ENCODE assay signal across 1 cellular context in the genomic region with DNA sequence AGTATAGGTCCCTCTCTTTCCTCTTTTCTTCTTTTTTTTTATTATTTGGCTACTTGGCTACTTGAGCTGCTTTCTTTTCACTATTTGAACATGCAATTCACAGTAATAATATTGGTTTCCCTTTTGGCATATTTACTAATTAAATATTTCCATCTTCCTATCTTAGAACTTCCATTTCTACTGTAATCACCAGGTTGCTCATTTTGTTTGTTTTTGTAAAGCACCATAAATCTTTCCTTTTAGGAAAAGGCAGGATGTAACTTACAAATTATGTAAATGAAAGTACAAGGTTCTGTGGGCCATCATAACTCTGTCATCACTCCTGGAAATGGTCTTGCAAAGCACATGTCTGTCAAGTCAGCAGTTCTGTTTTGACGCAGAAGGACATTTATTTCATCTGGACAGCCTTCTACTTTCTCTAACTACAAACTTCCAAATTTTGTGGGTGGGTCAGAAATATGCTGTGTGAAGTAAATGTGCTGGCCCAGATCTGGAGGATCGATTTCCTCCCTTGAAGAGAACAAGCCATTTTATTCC.
TF ChIP-seq lines count a peak whose summit lies in the region.

No MANE protein-coding gene starts in this region.

TF ChIP-seq in H1, 55 proteins besides CTCF, POLR2A, EP300 and RAD21:
- TF ChIP-seq CHD2 (IDR thresholded peaks at IDR 0.05; ENCODE audit: low read length): no peak
- TF ChIP-seq ZNF274 (IDR thresholded peaks at IDR 0.05; ENCODE audit: borderline replicate concordance, extremely low read depth, low read length): no peak
- TF ChIP-seq MAFK (IDR thresholded peaks at IDR 0.05; ENCODE audit: low read depth, low read length): no peak
- no peak for TF ChIP-seq BCL11A (IDR thresholded peaks at IDR 0.05; ENCODE audit: low read depth in 2 of 2, low read length in 2 of 2)
- TF ChIP-seq JUN (IDR thresholded peaks at IDR 0.05; ENCODE audit: low read depth, low read length): no peak
- TF ChIP-seq, protein P1, sequence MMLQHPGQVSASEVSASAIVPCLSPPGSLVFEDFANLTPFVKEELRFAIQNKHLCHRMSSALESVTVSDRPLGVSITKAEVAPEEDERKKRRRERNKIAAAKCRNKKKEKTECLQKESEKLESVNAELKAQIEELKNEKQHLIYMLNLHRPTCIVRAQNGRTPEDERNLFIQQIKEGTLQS (IDR thresholded peaks at IDR 0.05; ENCODE audit: insufficient read depth, low read depth, low read length): no peak
- no peak for TF ChIP-seq TAF7 (optimal IDR thresholded peaks at IDR 0.05; ENCODE audit: borderline replicate concordance, low read depth, low read length)
- TF ChIP-seq, protein P2, sequence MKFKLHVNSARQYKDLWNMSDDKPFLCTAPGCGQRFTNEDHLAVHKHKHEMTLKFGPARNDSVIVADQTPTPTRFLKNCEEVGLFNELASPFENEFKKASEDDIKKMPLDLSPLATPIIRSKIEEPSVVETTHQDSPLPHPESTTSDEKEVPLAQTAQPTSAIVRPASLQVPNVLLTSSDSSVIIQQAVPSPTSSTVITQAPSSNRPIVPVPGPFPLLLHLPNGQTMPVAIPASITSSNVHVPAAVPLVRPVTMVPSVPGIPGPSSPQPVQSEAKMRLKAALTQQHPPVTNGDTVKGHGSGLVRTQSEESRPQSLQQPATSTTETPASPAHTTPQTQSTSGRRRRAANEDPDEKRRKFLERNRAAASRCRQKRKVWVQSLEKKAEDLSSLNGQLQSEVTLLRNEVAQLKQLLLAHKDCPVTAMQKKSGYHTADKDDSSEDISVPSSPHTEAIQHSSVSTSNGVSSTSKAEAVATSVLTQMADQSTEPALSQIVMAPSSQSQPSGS (IDR thresholded peaks at IDR 0.05; ENCODE audit: low read length): no peak
- no peak for TF ChIP-seq YY1 (IDR thresholded peaks at IDR 0.05; ENCODE audit: low read depth, low read length)
- no peak for TF ChIP-seq TEAD4 (IDR thresholded peaks at IDR 0.05; ENCODE audit: low read depth, low read length)
- TF ChIP-seq SAP30 (IDR thresholded peaks at IDR 0.05; ENCODE audit: insufficient read depth, insufficient replicate concordance, low read length): no peak
- no peak for TF ChIP-seq POU5F1 (IDR thresholded peaks at IDR 0.05; ENCODE audit: low read depth, low read length)
- TF ChIP-seq RFX5 (IDR thresholded peaks at IDR 0.05; ENCODE audit: borderline replicate concordance, low read depth, low read length): no peak
- TF ChIP-seq, protein P3, sequence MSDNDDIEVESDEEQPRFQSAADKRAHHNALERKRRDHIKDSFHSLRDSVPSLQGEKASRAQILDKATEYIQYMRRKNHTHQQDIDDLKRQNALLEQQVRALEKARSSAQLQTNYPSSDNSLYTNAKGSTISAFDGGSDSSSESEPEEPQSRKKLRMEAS (IDR thresholded peaks at IDR 0.05): no peak
- TF ChIP-seq CTBP2 (IDR thresholded peaks at IDR 0.05; ENCODE audit: borderline replicate concordance, insufficient read depth, insufficient read length, low read length): no peak
TF ChIP-seq in H1: peak in this region for 0.
